Comparison of ENCODE assay signal across 18 cellular contexts in the genomic region with DNA sequence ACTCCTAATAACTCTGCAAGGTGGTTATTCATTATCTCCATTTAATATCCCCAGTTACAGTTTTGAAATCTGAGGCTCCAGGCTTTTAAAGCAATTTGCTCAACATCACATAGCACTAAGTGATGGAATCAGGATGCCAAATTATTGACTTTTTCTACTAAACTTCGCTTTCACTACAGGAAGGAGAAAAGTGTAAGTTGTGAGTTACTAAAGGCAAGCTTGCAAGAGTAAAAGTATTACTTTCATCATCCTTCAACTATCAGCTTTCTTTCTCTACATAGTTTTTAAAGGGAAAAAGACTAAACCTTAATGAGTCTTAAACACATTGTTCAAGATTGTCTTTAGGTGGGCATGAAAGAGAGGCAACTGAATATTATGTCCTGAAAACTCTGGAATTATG. TPM values are rescaled to one million over a fixed set of nuclear protein-coding genes. Genes with fewer than 3 reads are reported as not detected.
DNase-seq lines count a peak whose midpoint lies in the region; ATAC-seq and TF ChIP-seq lines count a peak whose summit lies in the region.
"Had no signal": no experiment of that assay in that cellular context is flagged by ENCODE, and none has a peak within 500 bp of the region (broad histone marks: within the 10 kb centered on the region; RNA-seq: fewer than 3 reads in every experiment).

No MANE protein-coding gene starts in this region.

- no peaks in the 10 kb centered on the region for H3K9me3 ChIP-seq in left ventricle myocardium inferior (replicated peaks)
- H3K9me3 ChIP-seq in breast epithelium: no peaks in the 10 kb centered on the region
- no peaks in the 10 kb centered on the region for H3K9me3 ChIP-seq in vagina
- H3K9me3 ChIP-seq: transverse colon had no signal

- peaks cover 52% of the 10 kb centered on the region for H3K4me1 Mint-ChIP-seq in nephron

- DNase-seq in left ventricle myocardium inferior (no peak), left cardiac atrium (no peak), breast epithelium (ENCODE audit: low spot score in 2 of 2) (no peak), vagina (ENCODE audit: extremely low spot score in 2 of 2) (no peak), putamen (ENCODE audit: low spot score) (no peak)
- DNase-seq: activated CD8-positive, alpha-beta T cell treated with anti-CD3 and anti-CD28 coated beads, Interleukin-2, amount 10 ng/mL, durations not matched to agents 7 days and 5 days; DMS153; immature natural killer cell; IMR-90; naive B cell; NCI-H146; NCI-H526 treated with DMSO at 0.1 percent for 48 hours; stimulated activated CD4-positive, alpha-beta T cell treated with anti-CD3 and anti-CD28 coated beads, Interleukin-12 subunit alpha, Interleukin-12 subunit beta, amount 100 ng/mL, for 4 hours; transverse colon had no signal

- TF ChIP-seq POLR2A in breast epithelium (IDR thresholded peaks at IDR 0.05): no peak
- TF ChIP-seq POLR2A in vagina (IDR thresholded peaks at IDR 0.05): no peak

- H3K36me3 ChIP-seq in left ventricle myocardium inferior: no peaks in the 10 kb centered on the region
- H3K36me3 ChIP-seq in breast epithelium: no peaks in the 10 kb centered on the region
- H3K36me3 ChIP-seq in vagina: no peaks in the 10 kb centered on the region
- H3K36me3 ChIP-seq: transverse colon had no signal

- ATAC-seq in left cardiac atrium (no peak), esophagus mucosa (no peak), GM18909 (IDR thresholded peaks at IDR 0.05; ENCODE audit: poor library complexity, unreplicated experiment) (no peak)
- ATAC-seq: activated CD8-positive, alpha-beta T cell treated with anti-CD3 and anti-CD28 coated beads, Interleukin-2, amount 10 ng/mL, durations not matched to agents 7 days and 5 days had no signal

- peaks cover 87% of the 10 kb centered on the region for H3K4me1 ChIP-seq in left ventricle myocardium inferior
- H3K4me1 ChIP-seq in breast epithelium: peaks cover 3 to 26% of the 10 kb centered on the region in 2 donors
- H3K4me1 ChIP-seq in vagina: peaks cover 68% of the 10 kb centered on the region

- intact Hi-C loops in left ventricle myocardium inferior (cut with micrococcal nuclease): loop anchor here (10.0 kb wide), 1 partner anchor 256 kb away; a partner anchor contains a TSS
- intact Hi-C loops in left cardiac atrium (cut with DNase I): loop anchor here in 1 of 2 donors (5.0 kb wide), 1 partner anchor 51 kb away; no protein-coding TSS in a partner anchor
- intact Hi-C loops in breast epithelium (cut with DNase I; ENCODE audit: low total_unique reads): no loop called here
- intact Hi-C loops in vagina (cut with DNase I): no loop called here

- H3K27ac Mint-ChIP-seq in nephron: peak overlapping the region in 1 of 3 experiments; percentile 33
- H3K27ac Mint-ChIP-seq: activated CD8-positive, alpha-beta T cell treated with anti-CD3 and anti-CD28 coated beads, Interleukin-2, amount 10 ng/mL, durations not matched to agents 7 days and 5 days; activated naive CD4-positive, alpha-beta T cell treated with anti-CD3 and anti-CD28 coated beads, Interleukin-2, amount 50 U/mL, for 24 hours had no signal

- H3K9me3 Mint-ChIP-seq in nephron: no peaks in the 10 kb centered on the region
- H3K9me3 Mint-ChIP-seq: activated naive CD4-positive, alpha-beta T cell treated with anti-CD3 and anti-CD28 coated beads, Interleukin-2, amount 50 U/mL, for 24 hours; immature natural killer cell; naive B cell had no signal

- TF ChIP-seq CTCF in left ventricle myocardium inferior (IDR thresholded peaks at IDR 0.05; ENCODE audit: borderline replicate concordance) (no peak), breast epithelium (IDR thresholded peaks at IDR 0.05) (no peak), nephron (IDR thresholded peaks at IDR 0.05; ENCODE audit: unreplicated experiment in 3 of 3) (no peak), vagina (IDR thresholded peaks at IDR 0.05) (no peak)

- peak overlapping the region; percentile 98 to 99 (median 98) for H3K4me3 Mint-ChIP-seq in nephron

- peaks cover 3% of the 10 kb centered on the region for H3K27me3 Mint-ChIP-seq in nephron (ENCODE audit: low read depth)
- H3K27me3 Mint-ChIP-seq: activated naive CD4-positive, alpha-beta T cell treated with anti-CD3 and anti-CD28 coated beads, Interleukin-2, amount 50 U/mL, for 24 hours; naive B cell had no signal

- H3K36me3 Mint-ChIP-seq in nephron (ENCODE audit: low read depth): no peaks in the 10 kb centered on the region
- H3K36me3 Mint-ChIP-seq: immature natural killer cell, naive B cell had no signal

- H3K27ac ChIP-seq in left ventricle myocardium inferior (replicated peaks) (peak overlapping the region; percentile 89), breast epithelium (peak overlapping the region; percentile 10 to 94), vagina (peak overlapping the region; percentile 93)

- H3K27me3 ChIP-seq in left ventricle myocardium inferior (ENCODE audit: low read depth) (no peaks in the 10 kb centered on the region), breast epithelium (no peaks in the 10 kb centered on the region), vagina (no peaks in the 10 kb centered on the region)
- H3K27me3 ChIP-seq: transverse colon had no signal

- H3K4me3 ChIP-seq in left ventricle myocardium inferior (peak overlapping the region; percentile 85), breast epithelium (peak overlapping the region; percentile 78 to 83 (median 83)), vagina (peak overlapping the region; percentile 77 to 89)

RNA-seq across cellular contexts. Expression of a gene that starts 1.8 kb away (rescaled TPM):
- 55.8 TPM for total RNA-seq in left ventricle myocardium inferior
- 10 to 100 TPM; 39.3 to 45.1 TPM for total RNA-seq in left cardiac atrium
- 100 to 1,000 TPM; 107 to 213 (median 136) TPM for total RNA-seq in breast epithelium
- total RNA-seq in vagina: 72.2 TPM
- total RNA-seq in esophagus mucosa: 32.5 TPM
